Comparison of ENCODE assay signal across 2 cellular contexts in the genomic region with DNA sequence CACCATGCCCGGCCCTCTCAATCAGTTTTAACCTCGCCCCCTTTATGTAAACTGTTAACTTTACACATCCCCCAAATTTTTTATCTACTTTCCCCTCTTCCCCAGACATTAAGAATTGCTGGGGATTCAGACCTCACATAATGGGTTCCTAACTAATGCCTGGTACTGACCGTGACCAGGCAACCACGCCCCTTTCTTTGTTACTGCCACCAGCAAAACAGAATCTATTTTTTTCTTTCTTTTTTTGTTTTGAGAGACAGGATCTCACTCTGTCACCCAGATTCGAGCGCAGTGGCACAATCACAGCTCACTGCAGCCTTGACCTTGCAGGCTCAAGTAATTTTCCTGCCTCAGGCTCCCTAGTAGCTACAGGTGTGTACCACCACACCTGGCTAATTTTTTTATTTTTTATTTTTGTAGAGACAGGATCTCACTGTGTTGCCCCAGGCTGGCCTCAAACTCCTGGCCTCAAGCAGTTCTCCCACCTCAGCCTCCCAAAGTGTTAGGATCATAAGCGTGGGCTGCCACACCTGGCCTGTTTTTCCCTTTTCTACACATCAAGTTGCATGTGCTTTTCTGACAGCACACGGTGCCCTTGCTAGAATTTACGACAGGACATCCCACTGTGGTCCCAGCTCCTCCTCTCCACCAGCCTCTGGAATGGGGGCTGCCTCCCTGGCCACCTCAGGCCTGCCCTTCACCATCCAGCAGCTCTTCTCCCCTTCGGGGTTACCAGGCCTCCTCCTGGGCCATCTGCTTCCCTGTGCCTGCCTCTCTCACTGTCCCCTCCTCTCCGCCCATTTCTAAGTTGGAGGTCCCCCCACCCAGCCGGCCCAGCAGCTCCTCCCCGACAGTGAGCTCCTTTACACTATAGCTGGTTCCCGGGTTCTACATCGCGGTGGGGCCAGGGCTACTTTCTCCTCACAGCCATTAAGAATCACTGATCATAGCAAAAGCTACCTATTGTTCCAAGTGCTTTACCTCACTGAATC.
TF ChIP-seq lines count a peak whose summit lies in the region.

No MANE protein-coding gene starts in this region.

TF ChIP-seq in HEK293, 187 proteins besides CTCF, POLR2A, EP300 and RAD21 (continued from another document):
- TF ChIP-seq GLIS1 (tag by site-specific recombination; IDR thresholded peaks at IDR 0.05) (peak; percentile 28; the same call in 1 of the 2 replicates), ZNF837 (tag by site-specific recombination; IDR thresholded peaks at IDR 0.05) (no peak), ZNF121 (tag by site-specific recombination; IDR thresholded peaks at IDR 0.05) (peak; percentile 73), ZIC2 (tag by site-specific recombination; IDR thresholded peaks at IDR 0.05) (peak; percentile 46), KLF9 (tag by site-specific recombination; IDR thresholded peaks at IDR 0.05; ENCODE audit: low read depth) (peak; percentile 37; the same call in 1 of the 2 replicates)

TF ChIP-seq in WTC11, 78 proteins besides CTCF, POLR2A, EP300 and RAD21:
- TF ChIP-seq, protein P1, sequence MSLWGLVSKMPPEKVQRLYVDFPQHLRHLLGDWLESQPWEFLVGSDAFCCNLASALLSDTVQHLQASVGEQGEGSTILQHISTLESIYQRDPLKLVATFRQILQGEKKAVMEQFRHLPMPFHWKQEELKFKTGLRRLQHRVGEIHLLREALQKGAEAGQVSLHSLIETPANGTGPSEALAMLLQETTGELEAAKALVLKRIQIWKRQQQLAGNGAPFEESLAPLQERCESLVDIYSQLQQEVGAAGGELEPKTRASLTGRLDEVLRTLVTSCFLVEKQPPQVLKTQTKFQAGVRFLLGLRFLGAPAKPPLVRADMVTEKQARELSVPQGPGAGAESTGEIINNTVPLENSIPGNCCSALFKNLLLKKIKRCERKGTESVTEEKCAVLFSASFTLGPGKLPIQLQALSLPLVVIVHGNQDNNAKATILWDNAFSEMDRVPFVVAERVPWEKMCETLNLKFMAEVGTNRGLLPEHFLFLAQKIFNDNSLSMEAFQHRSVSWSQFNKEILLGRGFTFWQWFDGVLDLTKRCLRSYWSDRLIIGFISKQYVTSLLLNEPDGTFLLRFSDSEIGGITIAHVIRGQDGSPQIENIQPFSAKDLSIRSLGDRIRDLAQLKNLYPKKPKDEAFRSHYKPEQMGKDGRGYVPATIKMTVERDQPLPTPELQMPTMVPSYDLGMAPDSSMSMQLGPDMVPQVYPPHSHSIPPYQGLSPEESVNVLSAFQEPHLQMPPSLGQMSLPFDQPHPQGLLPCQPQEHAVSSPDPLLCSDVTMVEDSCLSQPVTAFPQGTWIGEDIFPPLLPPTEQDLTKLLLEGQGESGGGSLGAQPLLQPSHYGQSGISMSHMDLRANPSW (CRISPR knock-in tag; conservative IDR thresholded peaks at IDR 0.05; ENCODE audit: low read depth) = no peak
- TF ChIP-seq ZNF121 (CRISPR knock-in tag; IDR thresholded peaks at IDR 0.05) = peak; percentile 87
